ENCODE assay signal across 1 cellular context in genomic region chr14:100677152-100677924, GRCh38.
TF ChIP-seq lines count a peak whose summit lies in the region.

No MANE protein-coding gene starts in this region.

TF ChIP-seq in SK-N-SH treated with all-trans-retinoic acid at 6 μM for 48 hours, 23 proteins besides CTCF, POLR2A, EP300 and RAD21 (continued from another document):
- TF ChIP-seq POU6F1 (CRISPR knock-in tag; IDR thresholded peaks at IDR 0.05; ENCODE audit: borderline replicate concordance, low read depth) (no peak), RARB (CRISPR knock-in tag; IDR thresholded peaks at IDR 0.05) (no peak), GLIS3 (CRISPR knock-in tag; IDR thresholded peaks at IDR 0.05) (no peak), ZFP3 (CRISPR knock-in tag; IDR thresholded peaks at IDR 0.05) (no peak)
TF ChIP-seq in SK-N-SH treated with all-trans-retinoic acid at 6 μM for 48 hours: peak in this region for 0.
